ENCODE assay signal across 9 cellular contexts in the genomic region with DNA sequence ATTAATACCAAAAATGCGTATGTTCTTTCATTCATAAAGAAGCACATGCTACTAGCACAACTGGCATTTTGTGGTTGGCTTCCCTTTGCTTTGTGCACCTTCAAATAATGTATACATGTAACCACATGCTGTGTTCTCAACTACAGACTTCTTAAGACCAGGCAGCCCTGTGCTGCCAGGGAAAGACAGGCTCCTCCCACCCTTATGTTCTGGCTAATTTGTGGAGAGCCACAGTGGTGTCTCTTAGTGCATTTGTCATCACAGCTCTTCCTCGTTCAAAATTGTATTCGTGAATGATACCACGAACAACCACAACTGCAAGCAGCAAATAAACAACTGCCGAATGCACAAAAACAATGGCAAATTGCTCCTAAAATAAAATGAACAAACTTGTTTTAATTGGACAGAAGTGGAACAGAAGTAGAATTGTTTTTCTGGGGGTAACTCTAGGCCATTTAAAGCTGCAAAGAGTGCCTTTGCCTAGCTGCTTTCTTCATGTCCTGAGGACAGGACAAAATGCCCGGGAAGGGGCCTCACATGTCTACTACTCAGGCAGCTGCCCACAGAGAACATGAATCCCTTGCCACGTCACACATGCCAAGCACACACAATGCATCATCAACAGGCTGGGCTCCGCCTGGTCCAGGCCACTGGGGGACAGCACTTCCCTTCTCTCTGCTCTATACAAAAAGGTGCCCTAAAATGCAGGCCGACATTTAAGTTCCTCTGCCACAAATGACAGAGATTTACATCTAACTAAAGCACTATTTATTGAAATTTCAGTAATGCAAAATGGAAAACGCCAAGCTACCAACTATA. TPM values are rescaled to one million over a fixed set of nuclear protein-coding genes. Genes with fewer than 3 reads are reported as not detected.
DNase-seq lines count a peak whose midpoint lies in the region; ATAC-seq, FAIRE-seq and TF ChIP-seq lines count a peak whose summit lies in the region.
"Had no signal": no experiment of that assay in that cellular context is flagged by ENCODE, and none has a peak within 500 bp of the region (broad histone marks: within the 10 kb centered on the region; RNA-seq: fewer than 3 reads in every experiment).

No MANE protein-coding gene starts in this region.

- H3K36me3 Mint-ChIP-seq in MCF 10A (ENCODE audit: insufficient read depth, unreplicated experiment) = peaks cover 88% of the 10 kb centered on the region
- H3K36me3 Mint-ChIP-seq in neural crest cell (ENCODE audit: low read depth) = peaks cover 3% of the 10 kb centered on the region

- CTCF ChIA-PET in MCF 10A (lab: Yijun Ruan, JAX) = interaction anchor here (0.6 to 1.3 kb wide), 5 partner anchors 83 to 850 kb away, joined by 3 to 4 read pairs (median 3); no protein-coding TSS in a partner anchor

- POLR2A ChIA-PET in MCF 10A (lab: Yijun Ruan, JAX) = interaction anchor here (0.5 to 1.5 kb wide), 4 partner anchors 12 to 1042 kb away, joined by 3 to 6 read pairs (median 3); no protein-coding TSS in a partner anchor

- FAIRE-seq in HTR-8/SVneo (lab: Jason Lieb, UNC) = no peak

- no peaks in the 10 kb centered on the region for H3K27me3 Mint-ChIP-seq in MCF 10A (ENCODE audit: insufficient read depth, unreplicated experiment)
- H3K27me3 Mint-ChIP-seq in neural crest cell (ENCODE audit: low read depth) = no peaks in the 10 kb centered on the region

- no TSS peak for BruUV-seq in MCF 10A (replicated peaks; lab: Mats Ljungman, UMichigan)

- H3K4me1 Mint-ChIP-seq in MCF 10A (ENCODE audit: insufficient read depth, unreplicated experiment) (peaks cover 52% of the 10 kb centered on the region), neural crest cell (peaks cover 25% of the 10 kb centered on the region)
- H3K4me1 Mint-ChIP-seq: nephron had no signal

- intact Hi-C loops in MCF 10A (cut with micrococcal nuclease) = no loop called here

- H3K27ac Mint-ChIP-seq in MCF 10A (ENCODE audit: low read depth, unreplicated experiment) = peak overlapping the region; percentile 61
- H3K27ac Mint-ChIP-seq in neural crest cell (ENCODE audit: unreplicated experiment) = peak overlapping the region; percentile 51
- H3K27ac Mint-ChIP-seq: nephron had no signal

- H3K9me3 Mint-ChIP-seq in MCF 10A (ENCODE audit: unreplicated experiment) (no peaks in the 10 kb centered on the region), neural crest cell (no peaks in the 10 kb centered on the region)
- H3K9me3 Mint-ChIP-seq: nephron had no signal

- peak; percentile 11 for TF ChIP-seq CTCF in MCF 10A (IDR thresholded peaks at IDR 0.05; ENCODE audit: unreplicated experiment)
- TF ChIP-seq CTCF in neural crest cell (conservative IDR thresholded peaks at IDR 0.05) = no peak

- no peak for ATAC-seq in HG03045 (IDR thresholded peaks at IDR 0.05; ENCODE audit: unreplicated experiment)

- DNase-seq in GDM1 (lab: John Stamatoyannopoulos, UW) (peak; percentile 49), NCI-H2171 treated with DMSO at 0.1 percent for 48 hours (lab: John Stamatoyannopoulos, UW) (peak; percentile 91), MCF 10A (ENCODE audit: unreplicated experiment) (peak; percentile 22), neural crest cell (ENCODE audit: low read depth, low spot score) (no peak), AG08396 (ENCODE audit: low spot score) (no peak), amniotic stem cell (lab: John Stamatoyannopoulos, UW) (no peak), HTR-8/SVneo (ENCODE audit: insufficient read length, low spot score) (no peak)

- H3K4me3 Mint-ChIP-seq in MCF 10A (ENCODE audit: unreplicated experiment) (no peak overlapping the region), neural crest cell (no peak overlapping the region)
- H3K4me3 Mint-ChIP-seq: nephron had no signal

RNA-seq across cellular contexts. Expression of a gene that starts 21.7 kb away (rescaled TPM):
- total RNA-seq in MCF 10A (2022) (41.8 and 48.5 TPM in 2 replicates), neural crest cell (6.8 and 7.0 TPM in 2 replicates)

Comparison
In these comparisons a context has a peak if more than half of its experiments do, and no peak if none do; other contexts are left out.
1. DNase-seq: peak in GDM1 (single experiment), NCI-H2171 treated with DMSO at 0.1 percent for 48 hours (single experiment) and MCF 10A (single experiment); none in neural crest cell (single experiment), AG08396 (single experiment), amniotic stem cell (single experiment) and HTR-8/SVneo (single experiment).